In genomic region chr2:225573603-225574002, GRCh38 we compare ENCODE assay signal across 29 cellular contexts.
DNase-seq lines count a peak whose midpoint lies in the region; ATAC-seq, FAIRE-seq and TF ChIP-seq lines count a peak whose summit lies in the region.
"Had no signal": no experiment of that assay in that cellular context is flagged by ENCODE, and none has a peak within 500 bp of the region (broad histone marks: within the 10 kb centered on the region; RNA-seq: fewer than 3 reads in every experiment).

No MANE protein-coding gene starts in this region.

- H3K4me2 ChIP-seq in GM12878 (ENCODE audit: control insufficient read depth, insufficient read depth), result no peak overlapping the region

- H3K36me3 ChIP-seq in GM12878 (ENCODE audit: control insufficient read depth in 2 of 2, insufficient read depth in 2 of 2, low read length in 1 of 2), result no peaks in the 10 kb centered on the region
- H3K36me3 ChIP-seq: MG63, SJCRH30 had no signal

- TF ChIP-seq CTCF in GM12878 (IDR thresholded peaks at IDR 0.05 in 2 of 3, conservative IDR thresholded peaks at IDR 0.05 in 1 of 3; ENCODE audit: control insufficient read depth in 2 of 3, extremely low read depth in 1 of 3, insufficient read depth in 1 of 3, low read depth in 3 of 3, low read length in 3 of 3), result no peak

- H3K27me3 Mint-ChIP-seq in activated CD4-positive, alpha-beta T cell treated with anti-CD3 and anti-CD28 coated beads for 36 hours, result peaks cover 20% of the 10 kb centered on the region

- intact Hi-C loops in GM12878 (cut with micrococcal nuclease; ENCODE audit: unreplicated experiment), result no loop called here
- intact Hi-C loops in activated CD4-positive, alpha-beta T cell treated with anti-CD3 and anti-CD28 coated beads for 36 hours (cut with DNase I, micrococcal nuclease), result no loop called here

- 7% methylated on average over 3 of the region's 3 CpGs for WGBS in GM12878 (ENCODE audit: insufficient coverage, insufficient replicate concordance, low lambda C conversion rate, missing lambda C conversion rate)

- no peaks in the 10 kb centered on the region for H3K36me3 Mint-ChIP-seq in activated CD4-positive, alpha-beta T cell treated with anti-CD3 and anti-CD28 coated beads for 36 hours (ENCODE audit: low read depth)
- H3K36me3 Mint-ChIP-seq: CD8-positive, alpha-beta T cell had no signal

- no peak overlapping the region for H3K27ac ChIP-seq in GM12878 (ENCODE audit: control insufficient read depth, insufficient read depth)
- H3K27ac ChIP-seq: C4-2B, SJCRH30 had no signal

- no peaks in the 10 kb centered on the region for H4K20me1 ChIP-seq in GM12878 (ENCODE audit: control insufficient read depth, insufficient read depth)

- BruUV-seq in GM12878 (replicated peaks; lab: Mats Ljungman, UMichigan), result no TSS peak

- no peak overlapping the region for H3K4me3 ChIP-seq in GM12878
- H3K4me3 ChIP-seq: MG63, SJCRH30 had no signal

- no peak overlapping the region for H2AFZ ChIP-seq in GM12878 (ENCODE audit: control insufficient read depth, low read depth, low read length)

- H3K9me3 ChIP-seq in GM12878 (replicated peaks; ENCODE audit: control insufficient read depth, insufficient read depth, low read length), result no peaks in the 10 kb centered on the region
- H3K9me3 ChIP-seq: Caco-2, MG63 had no signal

- H3K9me3 Mint-ChIP-seq in activated CD4-positive, alpha-beta T cell treated with anti-CD3 and anti-CD28 coated beads for 36 hours (ENCODE audit: low read depth), result peaks cover 4% of the 10 kb centered on the region

- RAD21 ChIA-PET in GM12878 (lab: Charles Lee; ENCODE audit: unreplicated experiment), result no interaction called here

- H3K79me2 ChIP-seq in GM12878 (ENCODE audit: control insufficient read depth, insufficient read depth, low read length), result no peaks in the 10 kb centered on the region

- CTCF ChIA-PET in GM12878 (lab: Yijun Ruan, JAX), result no interaction called here
- CTCF ChIA-PET in activated CD4-positive, alpha-beta T cell treated with anti-CD3 and anti-CD28 coated beads for 36 hours (lab: Charles Lee), result no interaction called here

- H3K27me3 ChIP-seq in GM12878 (replicated peaks in 1 of 2; ENCODE audit: control insufficient read depth in 2 of 2, insufficient read depth in 2 of 2, low read length in 1 of 2), result no peaks in the 10 kb centered on the region
- H3K27me3 ChIP-seq: MG63, SJCRH30 had no signal

- TF ChIP-seq RAD21 in GM12878 (IDR thresholded peaks at IDR 0.05; ENCODE audit: insufficient read depth, low read depth, low read length), result no peak

- no peak for TF ChIP-seq EP300 in GM12878 (IDR thresholded peaks at IDR 0.05; ENCODE audit: borderline replicate concordance in 1 of 2, control insufficient read depth in 1 of 2, low read depth in 2 of 2, low read length in 2 of 2)

- H3K4me1 ChIP-seq in GM12878 (ENCODE audit: control insufficient read depth, insufficient read depth, low read length), result no peaks in the 10 kb centered on the region
- H3K4me1 ChIP-seq: Caco-2, SJCRH30 had no signal

- no peak for FAIRE-seq in GM12878 (lab: Jason Lieb, UNC)
- FAIRE-seq: GM12892, GM18507, RCC 7860 had no signal

- DNase-seq in MV-4-11 (lab: John Stamatoyannopoulos, UW), result peak; percentile 78
- no peak for DNase-seq in GM12878 (ENCODE audit: low read depth, low spot score)
- no peak for DNase-seq in activated CD4-positive, alpha-beta T cell treated with anti-CD3 and anti-CD28 coated beads for 36 hours
- DNase-seq in stimulated activated CD4-positive, alpha-beta T cell treated with anti-CD3 and anti-CD28 coated beads, Interleukin-4, amount 100 ng/mL, for 24 hours, result no peak
- DNase-seq: Caco-2; CD8-positive, alpha-beta T cell; EL; GDM1; KBM-7; MG63; NCI-H1092 treated with DMSO at 0.1 percent for 48 hours; NCI-H1436; NCI-H187 treated with DMSO at 0.1 percent for 48 hours; NCI-H2107; NCI-H524; NCI-H748 treated with DMSO at 0.1 percent for 48 hours; SJCRH30; T-helper 2 cell had no signal

- H3K27ac Mint-ChIP-seq in activated CD4-positive, alpha-beta T cell treated with anti-CD3 and anti-CD28 coated beads for 36 hours, result no peak overlapping the region
- H3K27ac Mint-ChIP-seq: B cell; CD8-positive, alpha-beta T cell had no signal

- H3K9ac ChIP-seq in GM12878 (ENCODE audit: control insufficient read depth, insufficient read depth, low read length), result no peak overlapping the region

- in situ Hi-C loops in GM12878 (cut with MboI), result no loop called here

- H3K4me1 Mint-ChIP-seq in activated CD4-positive, alpha-beta T cell treated with anti-CD3 and anti-CD28 coated beads for 36 hours, result no peaks in the 10 kb centered on the region
- H3K4me1 Mint-ChIP-seq: B cell had no signal

- SMC1A ChIA-PET in GM12878 (lab: Charles Lee; ENCODE audit: uncharacterized antibody, unreplicated experiment), result no interaction called here

- POLR2A ChIA-PET in GM12878 (lab: Charles Lee), result no interaction called here
- POLR2A ChIA-PET in activated CD4-positive, alpha-beta T cell treated with anti-CD3 and anti-CD28 coated beads for 36 hours (lab: Charles Lee), result no interaction called here

- ATAC-seq in GM18505 (IDR thresholded peaks at IDR 0.05; ENCODE audit: unreplicated experiment), result peak; percentile 69
- peak; percentile 73 for ATAC-seq in GM19351 (IDR thresholded peaks at IDR 0.05; ENCODE audit: unreplicated experiment)
- peak; percentile 58 for ATAC-seq in GM12878
- ATAC-seq in HG02870 (IDR thresholded peaks at IDR 0.05; ENCODE audit: unreplicated experiment), result no peak
- no peak for ATAC-seq in activated CD4-positive, alpha-beta T cell treated with anti-CD3 and anti-CD28 coated beads for 36 hours
- no peak for ATAC-seq in GM19452 (IDR thresholded peaks at IDR 0.05; ENCODE audit: unreplicated experiment)
- ATAC-seq: CD8-positive, alpha-beta T cell; HCT116; SK-N-SH treated with all-trans-retinoic acid at 6 μM for 48 hours had no signal

- TF ChIP-seq POLR2A in GM18505 (IDR thresholded peaks at IDR 0.05; ENCODE audit: borderline replicate concordance, extremely low read depth, insufficient read depth, insufficient read length) (no peak), GM12878 (IDR thresholded peaks at IDR 0.05; ENCODE audit: low read depth, low read length) (no peak)

- no peak overlapping the region for H3K4me3 Mint-ChIP-seq in activated CD4-positive, alpha-beta T cell treated with anti-CD3 and anti-CD28 coated beads for 36 hours
- H3K4me3 Mint-ChIP-seq: B cell; CD8-positive, alpha-beta T cell had no signal

TF ChIP-seq in GM12878, 131 proteins besides CTCF, POLR2A, EP300 and RAD21:
- TF ChIP-seq SMAD1 (IDR thresholded peaks at IDR 0.05; ENCODE audit: low read depth, partially characterized antibody) (no peak), CUX1 (IDR thresholded peaks at IDR 0.05; ENCODE audit: insufficient replicate concordance, low read depth, low read length) (no peak), HDGF (IDR thresholded peaks at IDR 0.05) (no peak), SREBF2 (IDR thresholded peaks at IDR 0.05; ENCODE audit: low read length) (no peak), SPI1 (IDR thresholded peaks at IDR 0.05; ENCODE audit: borderline replicate concordance, insufficient read depth, low read depth, low read length) (peak; percentile 64; the same call in 1 of the 2 replicates), NFXL1 (IDR thresholded peaks at IDR 0.05; ENCODE audit: borderline replicate concordance) (no peak)

Comparison
In these comparisons a context has a peak if more than half of its experiments do, and no peak if none do; other contexts are left out.
1. ATAC-seq: peak in GM18505 (single experiment), GM19351 (single experiment) and GM12878 (single experiment); none in HG02870 (single experiment), activated CD4-positive, alpha-beta T cell treated with anti-CD3 and anti-CD28 coated beads for 36 hours (single experiment) and GM19452 (single experiment).